ENCODE assay signal across 10 cellular contexts in genomic region chr22:46352691-46353386, GRCh38. TPM values are rescaled to one million over a fixed set of nuclear protein-coding genes. Genes with fewer than 3 reads are reported as not detected.
DNase-seq lines count a peak whose midpoint lies in the region; ATAC-seq and TF ChIP-seq lines count a peak whose summit lies in the region.
"Had no signal": no experiment of that assay in that cellular context is flagged by ENCODE, and none has a peak within 500 bp of the region (broad histone marks: within the 10 kb centered on the region; RNA-seq: fewer than 3 reads in every experiment).

No MANE protein-coding gene starts in this region.

- no peak for TF ChIP-seq CTCF in RWPE1 (conservative IDR thresholded peaks at IDR 0.05; ENCODE audit: low read depth)
- TF ChIP-seq CTCF in cardiac muscle cell (IDR thresholded peaks at IDR 0.05; ENCODE audit: low read depth, low read length): no peak
- no peak for TF ChIP-seq CTCF in thyroid gland (IDR thresholded peaks at IDR 0.05)

- no peaks in the 10 kb centered on the region for H3K9me3 Mint-ChIP-seq in activated CD4-positive, alpha-beta T cell treated with anti-CD3 and anti-CD28 coated beads for 36 hours (ENCODE audit: low read depth)

- H3K27me3 ChIP-seq in cardiac muscle cell (no peaks in the 10 kb centered on the region), thyroid gland (no peaks in the 10 kb centered on the region)
- H3K27me3 ChIP-seq: gastroesophageal sphincter had no signal

- H3K4me3 ChIP-seq in cardiac muscle cell (no peak overlapping the region), thyroid gland (replicated peaks in 1 of 3) (no peak overlapping the region)
- H3K4me3 ChIP-seq: gastroesophageal sphincter had no signal

- no peak for TF ChIP-seq POLR2A in thyroid gland (IDR thresholded peaks at IDR 0.05)

- H3K27ac ChIP-seq in RWPE1 (peak overlapping the region; percentile 81), cardiac muscle cell (peak overlapping the region; percentile 64), thyroid gland (no peak overlapping the region)
- H3K27ac ChIP-seq: gastroesophageal sphincter had no signal

- DNase-seq in activated CD4-positive, alpha-beta T cell treated with anti-CD3 and anti-CD28 coated beads for 36 hours: peak; percentile 34
- DNase-seq in activated CD4-positive, alpha-beta T cell treated with anti-CD3 and anti-CD28 coated beads, Interleukin-2, amount 50 U/mL, for 48 hours: no peak
- peak; percentile 72 for DNase-seq in RWPE1 (ENCODE audit: low spot score)
- DNase-seq in cardiac muscle cell (ENCODE audit: low read depth in 1 of 2, low spot score in 1 of 2): peak in 1 of 2 donors; percentile 6
- DNase-seq in thyroid gland: peak; percentile 35 to 53
- no peak for DNase-seq in NOMO-1 (lab: John Stamatoyannopoulos, UW; ENCODE audit: unreplicated experiment in 2 of 2)
- DNase-seq in activated gamma-delta T cell (lab: John Stamatoyannopoulos, UW): no peak
- no peak for DNase-seq in T-helper 9 cell
- DNase-seq: MV-4-11 had no signal

- no peak overlapping the region for H3K27ac Mint-ChIP-seq in activated CD4-positive, alpha-beta T cell treated with anti-CD3 and anti-CD28 coated beads for 36 hours

- H3K9me3 ChIP-seq in cardiac muscle cell (ENCODE audit: low read depth) (no peaks in the 10 kb centered on the region), thyroid gland (no peaks in the 10 kb centered on the region)
- H3K9me3 ChIP-seq: gastroesophageal sphincter had no signal

- H3K36me3 ChIP-seq in cardiac muscle cell: peaks cover 44% of the 10 kb centered on the region
- peaks cover 55 to 65% of the 10 kb centered on the region in 2 donors for H3K36me3 ChIP-seq in thyroid gland

- peaks cover 51% of the 10 kb centered on the region for H3K36me3 Mint-ChIP-seq in activated CD4-positive, alpha-beta T cell treated with anti-CD3 and anti-CD28 coated beads for 36 hours (ENCODE audit: low read depth)

- H3K4me1 ChIP-seq in cardiac muscle cell (ENCODE audit: low read depth) (peaks cover 23% of the 10 kb centered on the region), thyroid gland (peaks cover 6 to 7% of the 10 kb centered on the region in 2 donors)

- H3K4me3 Mint-ChIP-seq in activated CD4-positive, alpha-beta T cell treated with anti-CD3 and anti-CD28 coated beads for 36 hours: no peak overlapping the region

- H3K27me3 Mint-ChIP-seq in activated CD4-positive, alpha-beta T cell treated with anti-CD3 and anti-CD28 coated beads for 36 hours: no peaks in the 10 kb centered on the region

- H3K4me1 Mint-ChIP-seq in activated CD4-positive, alpha-beta T cell treated with anti-CD3 and anti-CD28 coated beads for 36 hours: no peaks in the 10 kb centered on the region

- 86% methylated on average over 14 to 15 of the region's 20 CpGs for WGBS in thyroid gland, 2 donors

- CTCF ChIA-PET in activated CD4-positive, alpha-beta T cell treated with anti-CD3 and anti-CD28 coated beads for 36 hours (lab: Charles Lee): interaction anchor here (0.8 kb wide), 1 partner anchor 15 kb away, joined by 5 read pairs; no protein-coding TSS in a partner anchor
- CTCF ChIA-PET in RWPE1 (lab: Yijun Ruan, JAX): interaction anchor here (0.6 to 0.8 kb wide), 3 partner anchors 15 to 175 kb away, joined by 3 read pairs; no protein-coding TSS in a partner anchor

- intact Hi-C loops in activated CD4-positive, alpha-beta T cell treated with anti-CD3 and anti-CD28 coated beads for 36 hours (cut with DNase I, micrococcal nuclease): no loop called here
- intact Hi-C loops in thyroid gland (cut with DNase I): no loop called here

- POLR2A ChIA-PET in activated CD4-positive, alpha-beta T cell treated with anti-CD3 and anti-CD28 coated beads for 36 hours (lab: Charles Lee): interaction anchor here (0.6 kb wide), 1 partner anchor 22 kb away, joined by 3 read pairs; no protein-coding TSS in a partner anchor
- POLR2A ChIA-PET in RWPE1 (lab: Yijun Ruan, JAX; ENCODE audit: low non-redundant PET): no interaction called here

- peak; percentile 58 for ATAC-seq in activated CD4-positive, alpha-beta T cell treated with anti-CD3 and anti-CD28 coated beads for 36 hours
- ATAC-seq: gastroesophageal sphincter had no signal

RNA-seq across cellular contexts. Expression of gene TRMU, which starts 17.3 kb away (rescaled TPM):
- 10 to 100 TPM; 61.4 to 75.3 TPM for total RNA-seq in activated CD4-positive, alpha-beta T cell treated with anti-CD3 and anti-CD28 coated beads for 36 hours
- total RNA-seq in cardiac muscle cell (82.3 and 127 TPM in 2 replicates), thyroid gland (100 to 1,000 TPM in 1 of 4 donors, 10 to 100 TPM in 3; 30.7 to 113 (median 49.0) TPM)
- polyA plus RNA-seq in cardiac muscle cell: 130 and 155 TPM in 2 replicates

RNA-seq across cellular contexts. Expression of gene GTSE1, which starts 56.2 kb away (rescaled TPM):
- total RNA-seq in activated CD4-positive, alpha-beta T cell treated with anti-CD3 and anti-CD28 coated beads for 36 hours: 10 to 100 TPM; 39.9 to 42.4 TPM
- total RNA-seq in cardiac muscle cell (4.4 and 28.7 TPM in 2 replicates), thyroid gland (under 1 TPM in 3 of 4 donors, not detected in 1; 0.22 to 0.27 (median 0.25) TPM)
- 5.4 and 32.6 TPM in 2 replicates for polyA plus RNA-seq in cardiac muscle cell

Comparison
In these comparisons a context has a peak if more than half of its experiments do, and no peak if none do; other contexts are left out.
1. DNase-seq: peak in activated CD4-positive, alpha-beta T cell treated with anti-CD3 and anti-CD28 coated beads for 36 hours (single experiment), RWPE1 (single experiment) and thyroid gland (2 of 2); none in activated CD4-positive, alpha-beta T cell treated with anti-CD3 and anti-CD28 coated beads, Interleukin-2, amount 50 U/mL, for 48 hours (0 of 2), NOMO-1 (0 of 2), activated gamma-delta T cell (single experiment) and T-helper 9 cell (single experiment).
2. H3K27ac ChIP-seq: peak in RWPE1 (single experiment) and cardiac muscle cell (single experiment); none in thyroid gland (0 of 3).